Comparison of ENCODE assay signal across 2 cellular contexts in the genomic region with DNA sequence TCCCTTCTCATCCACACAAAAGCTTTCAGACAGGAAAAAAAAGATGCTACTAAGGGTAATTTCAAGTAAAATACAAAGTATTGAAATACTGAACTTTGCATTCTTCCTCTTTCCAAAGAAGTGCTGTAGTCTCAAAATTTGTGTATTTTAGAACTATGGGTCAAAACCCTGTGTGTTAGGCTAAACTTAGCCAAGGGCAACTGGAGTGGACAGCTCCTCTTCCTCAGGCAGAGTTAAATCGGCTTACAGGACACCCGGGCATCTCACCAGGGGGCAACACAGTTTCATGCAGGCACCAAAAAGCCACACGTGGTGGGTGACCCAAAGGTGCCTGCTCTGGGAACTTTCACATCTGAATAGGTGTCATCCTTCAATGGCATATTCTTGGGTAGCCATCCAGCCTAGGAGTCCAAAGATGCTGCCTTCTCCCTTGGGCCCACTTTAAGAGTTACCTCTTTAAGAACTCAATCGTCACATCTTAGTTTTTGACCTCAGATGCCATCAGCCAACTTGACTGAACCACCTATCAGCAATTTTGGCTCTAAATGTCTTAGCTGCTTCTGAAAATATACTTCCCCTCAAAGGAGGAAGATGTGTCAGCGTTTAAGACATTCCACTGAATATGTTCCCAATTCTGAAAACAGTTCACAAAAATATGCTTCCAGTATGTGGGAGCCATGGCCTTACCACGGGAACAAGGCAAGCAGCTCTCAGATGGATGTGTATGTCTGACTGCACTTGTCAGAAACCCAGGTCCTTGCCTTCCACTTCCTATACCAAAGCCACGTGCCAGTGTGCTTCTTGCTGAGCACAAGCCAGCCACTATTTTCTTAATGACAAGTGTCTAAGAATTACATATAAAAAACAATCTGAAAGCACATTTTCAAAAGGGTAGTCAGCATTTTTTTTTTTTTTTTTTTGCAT.
TF ChIP-seq lines count a peak whose summit lies in the region.

No MANE protein-coding gene starts in this region.

TF ChIP-seq in SK-N-SH, 30 proteins besides CTCF, POLR2A, EP300 and RAD21:
- TF ChIP-seq REST (IDR thresholded peaks at IDR 0.05; ENCODE audit: low read depth, low read length): peak; percentile 62; the same call in 1 of the 2 replicates
- TF ChIP-seq TAF1 (IDR thresholded peaks at IDR 0.05; ENCODE audit: borderline replicate concordance, low read depth, low read length): no peak
- no peak for TF ChIP-seq MXI1 (IDR thresholded peaks at IDR 0.05; ENCODE audit: low read depth, low read length)
- no peak for TF ChIP-seq GATA2 (CRISPR knock-in tag; IDR thresholded peaks at IDR 0.05)
- TF ChIP-seq ELF1 (IDR thresholded peaks at IDR 0.05): no peak
- no peak for TF ChIP-seq POLR2AphosphoS5 (IDR thresholded peaks at IDR 0.05; ENCODE audit: low read depth, low read length)

TF ChIP-seq in SK-N-SH treated with all-trans-retinoic acid at 6 μM for 48 hours, 23 proteins besides CTCF, POLR2A, EP300 and RAD21 (continued from another document):
- TF ChIP-seq POU6F1 (CRISPR knock-in tag; IDR thresholded peaks at IDR 0.05; ENCODE audit: borderline replicate concordance, low read depth): no peak
- TF ChIP-seq CSRNP3 (CRISPR knock-in tag; IDR thresholded peaks at IDR 0.05): no peak
- TF ChIP-seq OSR1 (CRISPR knock-in tag; IDR thresholded peaks at IDR 0.05): no peak
- TF ChIP-seq ZNF8 (CRISPR knock-in tag; IDR thresholded peaks at IDR 0.05): no peak
- TF ChIP-seq ZFP30 (CRISPR knock-in tag; IDR thresholded peaks at IDR 0.05): no peak
- no peak for TF ChIP-seq TCF4 (CRISPR knock-in tag; IDR thresholded peaks at IDR 0.05; ENCODE audit: borderline replicate concordance)
- TF ChIP-seq ZNF565 (CRISPR knock-in tag; conservative IDR thresholded peaks at IDR 0.05; ENCODE audit: low read depth): no peak
- no peak for TF ChIP-seq PPARA (CRISPR knock-in tag; IDR thresholded peaks at IDR 0.05; ENCODE audit: borderline replicate concordance)
- TF ChIP-seq ZNF70 (CRISPR knock-in tag; IDR thresholded peaks at IDR 0.05): no peak
- no peak for TF ChIP-seq CSDC2 (CRISPR knock-in tag; IDR thresholded peaks at IDR 0.05)
- no peak for TF ChIP-seq RARB (CRISPR knock-in tag; IDR thresholded peaks at IDR 0.05)
- no peak for TF ChIP-seq BACH2 (CRISPR knock-in tag; IDR thresholded peaks at IDR 0.05; ENCODE audit: borderline replicate concordance)
- TF ChIP-seq TOX (CRISPR knock-in tag; IDR thresholded peaks at IDR 0.05; ENCODE audit: borderline replicate concordance): no peak
- TF ChIP-seq ARNTL (CRISPR knock-in tag; IDR thresholded peaks at IDR 0.05; ENCODE audit: borderline replicate concordance, low read depth): no peak
- no peak for TF ChIP-seq ZFP3 (CRISPR knock-in tag; IDR thresholded peaks at IDR 0.05)
TF ChIP-seq in SK-N-SH treated with all-trans-retinoic acid at 6 μM for 48 hours: peak in this region for 0.
